Comparison of ENCODE assay signal across 1 cellular context in the genomic region with DNA sequence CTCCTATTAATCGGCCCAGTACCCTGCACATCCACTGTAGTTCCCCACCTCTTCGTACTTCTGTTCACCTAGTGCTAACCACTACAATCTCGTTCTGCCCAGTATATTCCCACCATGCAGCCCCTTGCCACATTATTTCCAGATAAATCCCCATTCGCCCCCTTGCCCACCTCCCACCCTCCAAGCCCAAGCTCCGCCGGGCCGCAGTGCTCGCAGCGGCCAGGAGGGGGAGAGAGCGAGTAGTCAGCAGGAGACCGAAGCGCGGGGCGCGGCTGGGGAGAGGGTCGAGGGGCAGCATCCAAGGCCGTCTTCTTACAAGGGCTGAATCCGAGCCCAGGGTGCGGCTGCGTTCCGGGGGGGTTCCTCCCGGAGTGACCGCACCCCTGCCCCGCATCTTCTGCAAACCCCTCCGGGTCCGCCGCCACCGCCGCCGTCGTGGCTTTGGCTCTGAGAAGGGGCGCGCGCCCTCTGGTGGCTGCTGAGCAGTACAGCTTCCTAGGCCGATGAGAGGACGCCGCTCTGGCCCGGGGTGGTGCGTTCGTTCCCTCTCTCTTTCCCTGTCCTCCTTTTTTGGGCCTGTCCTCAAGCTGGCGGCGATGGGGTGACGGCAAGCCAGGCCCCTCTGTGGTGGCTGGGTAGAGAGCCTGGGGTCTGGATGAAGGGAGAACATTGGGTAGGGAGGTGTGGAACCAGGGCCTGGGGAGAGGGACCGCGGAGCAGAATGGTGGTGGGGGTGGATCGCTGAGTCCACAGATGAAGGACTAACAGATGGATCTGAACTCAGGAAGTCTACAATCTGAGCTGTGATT.
TF ChIP-seq lines count a peak whose summit lies in the region.

No MANE protein-coding gene starts in this region.

TF ChIP-seq in K562, 482 proteins besides CTCF, POLR2A, EP300 and RAD21 (continued from another document and continues in another):
- TF ChIP-seq SIN3A (IDR thresholded peaks at IDR 0.05; ENCODE audit: borderline replicate concordance in 2 of 2, control insufficient read depth in 1 of 2, low read depth in 2 of 2, low read length in 2 of 2) (peak in 1 of 2 experiments; percentile 3; a peak in 1 of 4 replicates), ETV6 (IDR thresholded peaks at IDR 0.05; ENCODE audit: borderline replicate concordance in 1 of 2, low read depth in 2 of 2, low read length in 1 of 2) (no peak), ETV6 (CRISPR knock-in tag; IDR thresholded peaks at IDR 0.05; ENCODE audit: borderline replicate concordance) (no peak), CBX1 (IDR thresholded peaks at IDR 0.05; ENCODE audit: low read depth) (no peak), ZNF699 (CRISPR knock-in tag; IDR thresholded peaks at IDR 0.05; ENCODE audit: insufficient replicate concordance) (no peak), FOXA3 (CRISPR knock-in tag; conservative IDR thresholded peaks at IDR 0.05 in 1 of 2, IDR thresholded peaks at IDR 0.05 in 1 of 2) (no peak), ZNF121 (CRISPR knock-in tag; conservative IDR thresholded peaks at IDR 0.05) (no peak), ZNF165 (CRISPR knock-in tag; IDR thresholded peaks at IDR 0.05; ENCODE audit: borderline replicate concordance) (no peak), CBFB (CRISPR knock-in tag; IDR thresholded peaks at IDR 0.05) (no peak), ZNF445 (CRISPR knock-in tag; IDR thresholded peaks at IDR 0.05; ENCODE audit: low read depth) (no peak), TCFL5 (CRISPR knock-in tag; conservative IDR thresholded peaks at IDR 0.05) (no peak), NFXL1 (CRISPR knock-in tag; IDR thresholded peaks at IDR 0.05) (no peak), NCOA4 (IDR thresholded peaks at IDR 0.05; ENCODE audit: partially characterized antibody) (peak; percentile 48), TARDBP (IDR thresholded peaks at IDR 0.05) (peak; percentile 84; the same call in 1 of the 2 replicates), SMARCC2 (IDR thresholded peaks at IDR 0.05; ENCODE audit: low read depth) (no peak), ZNF124 (CRISPR knock-in tag; IDR thresholded peaks at IDR 0.05) (no peak), TAF15 (IDR thresholded peaks at IDR 0.05; ENCODE audit: low read depth, low read length) (no peak), WHSC1 (IDR thresholded peaks at IDR 0.05; ENCODE audit: low read length) (no peak), ZNF12 (CRISPR knock-in tag; IDR thresholded peaks at IDR 0.05) (no peak), YY1 (IDR thresholded peaks at IDR 0.05; ENCODE audit: borderline replicate concordance in 1 of 3, control insufficient read depth in 1 of 3, extremely low read depth in 1 of 3, insufficient read depth in 3 of 3, insufficient read length in 1 of 3, insufficient replicate concordance in 2 of 3, low read depth in 1 of 3, low read length in 2 of 3) (peak in 1 of 3 experiments; percentile 18), KHSRP (IDR thresholded peaks at IDR 0.05) (no peak), ARNT (IDR thresholded peaks at IDR 0.05) (peak in 1 of 2 experiments; percentile 60; a peak in 1 of 4 replicates), CC2D1A (IDR thresholded peaks at IDR 0.05) (peak; percentile 94), MBD2 (IDR thresholded peaks at IDR 0.05; ENCODE audit: borderline replicate concordance, low read depth) (no peak), KLF10 (CRISPR knock-in tag; IDR thresholded peaks at IDR 0.05) (no peak), KLF13 (tag; IDR thresholded peaks at IDR 0.05; ENCODE audit: borderline replicate concordance, low read depth) (peak; percentile 73), ZSCAN29 (IDR thresholded peaks at IDR 0.05) (no peak), FOXJ3 (CRISPR knock-in tag; IDR thresholded peaks at IDR 0.05) (no peak), TCF7 (IDR thresholded peaks at IDR 0.05; ENCODE audit: borderline replicate concordance) (no peak), PHB2 (IDR thresholded peaks at IDR 0.05; ENCODE audit: low read depth) (no peak), MCM3 (IDR thresholded peaks at IDR 0.05) (no peak), ZNF764 (CRISPR knock-in tag; IDR thresholded peaks at IDR 0.05; ENCODE audit: low read depth) (peak; percentile 84), IFI16 (CRISPR knock-in tag; IDR thresholded peaks at IDR 0.05) (no peak)
- TF ChIP-seq, protein P1, sequence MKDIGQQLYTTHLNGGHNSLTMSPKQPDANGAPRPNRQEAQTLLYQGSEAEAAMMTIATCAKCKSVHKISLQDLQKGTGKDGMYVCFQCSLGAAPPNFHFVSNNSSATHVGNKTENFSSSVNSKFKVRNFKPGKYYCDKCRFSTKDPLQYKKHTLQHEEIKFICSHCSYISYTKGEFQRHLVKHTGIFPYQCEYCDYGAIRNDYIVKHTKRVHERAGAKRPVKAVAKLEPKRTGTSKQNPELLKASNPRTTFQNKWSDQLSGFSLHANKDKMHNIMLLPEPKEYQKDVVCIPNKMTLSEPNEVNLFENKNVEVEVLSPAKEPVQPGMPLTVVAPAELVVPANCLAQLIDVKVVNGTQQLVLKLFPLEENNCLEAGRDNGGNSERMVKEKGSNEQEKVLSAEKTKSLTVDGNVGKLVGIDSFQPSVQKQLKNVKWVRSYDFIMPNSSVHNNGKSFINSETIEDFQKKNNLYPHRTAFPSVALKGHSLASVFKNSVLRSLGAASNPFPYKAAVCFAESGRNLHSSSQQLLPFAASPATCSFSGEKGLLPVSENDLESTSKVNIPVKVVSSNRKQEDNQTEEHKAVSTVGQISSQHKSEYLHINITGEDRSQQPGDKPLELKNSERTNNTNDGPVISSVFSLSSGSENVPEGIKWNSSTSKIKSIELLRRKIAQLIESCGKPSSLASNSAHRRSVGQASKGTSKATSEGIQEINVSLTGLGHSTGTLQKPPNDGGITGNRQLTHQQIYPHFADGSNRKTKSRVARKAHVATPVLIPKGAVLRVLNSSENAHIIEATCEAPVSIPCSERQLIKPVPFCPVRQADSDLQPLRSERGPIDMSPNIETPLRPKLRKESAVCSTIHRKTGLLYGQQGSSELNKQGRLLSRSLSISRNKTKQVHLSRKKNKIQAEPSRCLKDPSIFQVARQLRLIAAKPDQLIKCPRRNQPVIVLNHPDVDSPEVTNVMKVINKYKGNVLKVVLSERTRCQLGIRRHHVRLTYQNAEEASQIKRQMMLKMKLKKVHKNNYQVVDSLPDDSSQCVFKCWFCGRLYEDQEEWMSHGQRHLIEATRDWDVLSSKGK (CRISPR knock-in tag; IDR thresholded peaks at IDR 0.05): no peak
- TF ChIP-seq, protein P2, sequence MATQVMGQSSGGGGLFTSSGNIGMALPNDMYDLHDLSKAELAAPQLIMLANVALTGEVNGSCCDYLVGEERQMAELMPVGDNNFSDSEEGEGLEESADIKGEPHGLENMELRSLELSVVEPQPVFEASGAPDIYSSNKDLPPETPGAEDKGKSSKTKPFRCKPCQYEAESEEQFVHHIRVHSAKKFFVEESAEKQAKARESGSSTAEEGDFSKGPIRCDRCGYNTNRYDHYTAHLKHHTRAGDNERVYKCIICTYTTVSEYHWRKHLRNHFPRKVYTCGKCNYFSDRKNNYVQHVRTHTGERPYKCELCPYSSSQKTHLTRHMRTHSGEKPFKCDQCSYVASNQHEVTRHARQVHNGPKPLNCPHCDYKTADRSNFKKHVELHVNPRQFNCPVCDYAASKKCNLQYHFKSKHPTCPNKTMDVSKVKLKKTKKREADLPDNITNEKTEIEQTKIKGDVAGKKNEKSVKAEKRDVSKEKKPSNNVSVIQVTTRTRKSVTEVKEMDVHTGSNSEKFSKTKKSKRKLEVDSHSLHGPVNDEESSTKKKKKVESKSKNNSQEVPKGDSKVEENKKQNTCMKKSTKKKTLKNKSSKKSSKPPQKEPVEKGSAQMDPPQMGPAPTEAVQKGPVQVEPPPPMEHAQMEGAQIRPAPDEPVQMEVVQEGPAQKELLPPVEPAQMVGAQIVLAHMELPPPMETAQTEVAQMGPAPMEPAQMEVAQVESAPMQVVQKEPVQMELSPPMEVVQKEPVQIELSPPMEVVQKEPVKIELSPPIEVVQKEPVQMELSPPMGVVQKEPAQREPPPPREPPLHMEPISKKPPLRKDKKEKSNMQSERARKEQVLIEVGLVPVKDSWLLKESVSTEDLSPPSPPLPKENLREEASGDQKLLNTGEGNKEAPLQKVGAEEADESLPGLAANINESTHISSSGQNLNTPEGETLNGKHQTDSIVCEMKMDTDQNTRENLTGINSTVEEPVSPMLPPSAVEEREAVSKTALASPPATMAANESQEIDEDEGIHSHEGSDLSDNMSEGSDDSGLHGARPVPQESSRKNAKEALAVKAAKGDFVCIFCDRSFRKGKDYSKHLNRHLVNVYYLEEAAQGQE (CRISPR knock-in tag; IDR thresholded peaks at IDR 0.05; ENCODE audit: low read depth): peak; percentile 67; the same call in 1 of the 2 replicates
- TF ChIP-seq, protein P3, sequence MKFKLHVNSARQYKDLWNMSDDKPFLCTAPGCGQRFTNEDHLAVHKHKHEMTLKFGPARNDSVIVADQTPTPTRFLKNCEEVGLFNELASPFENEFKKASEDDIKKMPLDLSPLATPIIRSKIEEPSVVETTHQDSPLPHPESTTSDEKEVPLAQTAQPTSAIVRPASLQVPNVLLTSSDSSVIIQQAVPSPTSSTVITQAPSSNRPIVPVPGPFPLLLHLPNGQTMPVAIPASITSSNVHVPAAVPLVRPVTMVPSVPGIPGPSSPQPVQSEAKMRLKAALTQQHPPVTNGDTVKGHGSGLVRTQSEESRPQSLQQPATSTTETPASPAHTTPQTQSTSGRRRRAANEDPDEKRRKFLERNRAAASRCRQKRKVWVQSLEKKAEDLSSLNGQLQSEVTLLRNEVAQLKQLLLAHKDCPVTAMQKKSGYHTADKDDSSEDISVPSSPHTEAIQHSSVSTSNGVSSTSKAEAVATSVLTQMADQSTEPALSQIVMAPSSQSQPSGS (CRISPR knock-in tag; IDR thresholded peaks at IDR 0.05): no peak
- TF ChIP-seq, protein P4, sequence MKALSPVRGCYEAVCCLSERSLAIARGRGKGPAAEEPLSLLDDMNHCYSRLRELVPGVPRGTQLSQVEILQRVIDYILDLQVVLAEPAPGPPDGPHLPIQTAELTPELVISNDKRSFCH (CRISPR knock-in tag; IDR thresholded peaks at IDR 0.05): no peak
- TF ChIP-seq, protein P4 (tag; IDR thresholded peaks at IDR 0.05): peak; percentile 73; the same call in 1 of the 2 replicates
- TF ChIP-seq, protein P5, sequence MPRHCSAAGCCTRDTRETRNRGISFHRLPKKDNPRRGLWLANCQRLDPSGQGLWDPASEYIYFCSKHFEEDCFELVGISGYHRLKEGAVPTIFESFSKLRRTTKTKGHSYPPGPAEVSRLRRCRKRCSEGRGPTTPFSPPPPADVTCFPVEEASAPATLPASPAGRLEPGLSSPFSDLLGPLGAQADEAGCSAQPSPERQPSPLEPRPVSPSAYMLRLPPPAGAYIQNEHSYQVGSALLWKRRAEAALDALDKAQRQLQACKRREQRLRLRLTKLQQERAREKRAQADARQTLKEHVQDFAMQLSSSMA (CRISPR knock-in tag; IDR thresholded peaks at IDR 0.05): no peak
